Comparison of ENCODE assay signal across 11 cellular contexts in the genomic region with DNA sequence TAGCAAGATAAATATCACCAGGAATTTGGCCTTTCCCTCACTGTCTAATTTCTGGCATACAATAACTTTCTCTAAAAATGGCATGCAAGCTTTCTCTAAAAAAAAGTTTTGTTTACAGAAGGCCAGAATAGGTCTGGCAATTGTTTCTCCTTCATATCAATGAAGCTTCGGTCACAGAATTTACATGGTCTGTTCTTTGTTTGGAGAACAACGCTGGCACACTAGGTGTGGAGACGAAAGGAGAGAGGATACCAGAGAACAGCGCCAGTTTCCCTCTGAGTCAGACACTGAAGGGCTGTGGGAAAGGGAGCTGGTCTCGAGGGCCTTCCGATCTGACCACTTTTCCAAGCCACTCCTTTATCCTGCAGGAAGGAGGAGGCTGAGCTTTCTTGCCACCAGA.
DNase-seq lines count a peak whose midpoint lies in the region; ATAC-seq, FAIRE-seq and TF ChIP-seq lines count a peak whose summit lies in the region.
"Had no signal": no experiment of that assay in that cellular context is flagged by ENCODE, and none has a peak within 500 bp of the region (broad histone marks: within the 10 kb centered on the region; RNA-seq: fewer than 3 reads in every experiment).

No MANE protein-coding gene starts in this region.

- no peaks in the 10 kb centered on the region for H3K36me3 Mint-ChIP-seq in natural killer cell

- TF ChIP-seq CTCF in fibroblast of the aortic adventitia (IDR thresholded peaks at IDR 0.05; ENCODE audit: insufficient read depth, low read length) = no peak
- no peak for TF ChIP-seq CTCF in pancreas (IDR thresholded peaks at IDR 0.05)
- no peak for TF ChIP-seq CTCF in natural killer cell (IDR thresholded peaks at IDR 0.05)

- H3K9me3 ChIP-seq in pancreas = no peaks in the 10 kb centered on the region

- intact Hi-C loops in pancreas (cut with DNase I) (no loop called here), natural killer cell (cut with micrococcal nuclease) (no loop called here)

- no peak overlapping the region for H3K4me3 Mint-ChIP-seq in natural killer cell
- H3K4me3 Mint-ChIP-seq: activated B cell treated with CpG ODN at 0.5 μM for 24 hours had no signal

- no peaks in the 10 kb centered on the region for H3K27me3 Mint-ChIP-seq in natural killer cell (ENCODE audit: low read depth in 2 of 2)
- H3K27me3 Mint-ChIP-seq: activated B cell treated with CpG ODN at 0.5 μM for 24 hours had no signal

- H3K27ac ChIP-seq in pancreas = peak overlapping the region in 1 of 4 donors; percentile 9

- no peak for FAIRE-seq in pancreas (lab: Jason Lieb, UNC)

- WGBS in pancreas, 2 donors = 27 to 32% methylated on average over 6 of the region's 6 CpGs

- H3K4me3 ChIP-seq in fibroblast of the aortic adventitia (ENCODE audit: low read depth, low read length) = no peak overlapping the region
- H3K4me3 ChIP-seq in pancreas = no peak overlapping the region

- peak; percentile 96 for ATAC-seq in SK-N-SH treated with all-trans-retinoic acid at 6 μM for 48 hours
- ATAC-seq in pancreas = peak in 3 of 4 donors; percentile 25 to 57 (median 48)
- ATAC-seq in natural killer cell = no peak
- ATAC-seq in HG02870 (IDR thresholded peaks at IDR 0.05; ENCODE audit: unreplicated experiment) = no peak
- ATAC-seq: HCT116 had no signal

- H3K36me3 ChIP-seq in pancreas = no peaks in the 10 kb centered on the region

- peaks cover 17 to 36% of the 10 kb centered on the region in 2 donors for H3K4me1 Mint-ChIP-seq in natural killer cell
- H3K4me1 Mint-ChIP-seq: activated B cell treated with CpG ODN at 0.5 μM for 24 hours had no signal

- DNase-seq in COLO829 (ENCODE audit: low spot score) = peak; percentile 25
- DNase-seq in fibroblast of the aortic adventitia (ENCODE audit: low read depth) = peak; percentile 77
- no peak for DNase-seq in pancreas
- DNase-seq in natural killer cell = no peak
- DNase-seq in Kasumi-1 (lab: John Stamatoyannopoulos, UW) = no peak
- DNase-seq in NCI-H2171 treated with DMSO at 0.1 percent for 48 hours (lab: John Stamatoyannopoulos, UW) = no peak
- DNase-seq: activated B cell treated with CpG ODN at 0.5 μM for 24 hours, DMS153 had no signal

- peaks cover 3 to 11% (median 3%) of the 10 kb centered on the region in 3 donors for H3K4me1 ChIP-seq in pancreas

- no peak overlapping the region for H3K27ac Mint-ChIP-seq in natural killer cell
- H3K27ac Mint-ChIP-seq: activated B cell treated with CpG ODN at 0.5 μM for 24 hours had no signal

- H3K27me3 ChIP-seq in pancreas = no peaks in the 10 kb centered on the region

- no peaks in the 10 kb centered on the region for H3K9me3 Mint-ChIP-seq in natural killer cell
- H3K9me3 Mint-ChIP-seq: activated B cell treated with CpG ODN at 0.5 μM for 24 hours had no signal

TF ChIP-seq in SK-N-SH treated with all-trans-retinoic acid at 6 μM for 48 hours, 23 proteins besides CTCF, POLR2A, EP300 and RAD21:
- TF ChIP-seq OSR1 (CRISPR knock-in tag; IDR thresholded peaks at IDR 0.05) = no peak
- peak; percentile 55; the same call in 1 of the 2 replicates for TF ChIP-seq ISL1 (CRISPR knock-in tag; IDR thresholded peaks at IDR 0.05)

Comparison
In these comparisons a context has a peak if more than half of its experiments do, and no peak if none do; other contexts are left out.
1. DNase-seq: peak in COLO829 (single experiment) and fibroblast of the aortic adventitia (single experiment); none in pancreas (0 of 6), natural killer cell (single experiment), Kasumi-1 (0 of 2) and NCI-H2171 treated with DMSO at 0.1 percent for 48 hours (single experiment).
2. ATAC-seq: peak in SK-N-SH treated with all-trans-retinoic acid at 6 μM for 48 hours (single experiment) and pancreas (3 of 4); none in natural killer cell (0 of 3) and HG02870 (single experiment).